In the genomic region with DNA sequence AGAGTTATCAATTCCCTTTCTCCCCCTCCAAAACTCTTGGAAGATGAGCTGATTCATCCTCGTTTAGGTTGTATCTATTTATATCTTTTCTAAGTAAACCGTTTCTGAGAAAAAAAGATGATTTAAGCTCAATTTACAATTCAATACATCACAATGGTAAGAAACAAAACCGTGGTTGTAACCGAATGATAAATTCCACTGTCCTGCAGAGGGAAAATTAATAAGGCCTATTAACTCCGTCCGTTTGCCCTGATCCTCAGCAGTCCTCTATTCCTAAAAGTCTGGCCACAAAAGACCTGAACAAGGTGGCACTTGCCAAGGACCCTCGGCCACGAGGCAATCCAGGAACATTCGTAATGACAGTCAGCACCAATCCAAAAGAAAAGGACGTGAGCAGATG, we compare ENCODE assay signal across 1 cellular context.
TF ChIP-seq lines count a peak whose summit lies in the region.

No MANE protein-coding gene starts in this region.

TF ChIP-seq in SK-N-SH, 30 proteins besides CTCF, POLR2A, EP300 and RAD21 (continued from another document):
- TF ChIP-seq, protein P1, sequence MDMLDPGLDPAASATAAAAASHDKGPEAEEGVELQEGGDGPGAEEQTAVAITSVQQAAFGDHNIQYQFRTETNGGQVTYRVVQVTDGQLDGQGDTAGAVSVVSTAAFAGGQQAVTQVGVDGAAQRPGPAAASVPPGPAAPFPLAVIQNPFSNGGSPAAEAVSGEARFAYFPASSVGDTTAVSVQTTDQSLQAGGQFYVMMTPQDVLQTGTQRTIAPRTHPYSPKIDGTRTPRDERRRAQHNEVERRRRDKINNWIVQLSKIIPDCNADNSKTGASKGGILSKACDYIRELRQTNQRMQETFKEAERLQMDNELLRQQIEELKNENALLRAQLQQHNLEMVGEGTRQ (IDR thresholded peaks at IDR 0.05; ENCODE audit: borderline replicate concordance, low read depth, low read length), result no peak
- no peak for TF ChIP-seq YY1 (IDR thresholded peaks at IDR 0.05; ENCODE audit: low read depth)
- TF ChIP-seq FOXJ3 (CRISPR knock-in tag; IDR thresholded peaks at IDR 0.05), result no peak
- TF ChIP-seq MAX (IDR thresholded peaks at IDR 0.05; ENCODE audit: low read depth), result no peak
- no peak for TF ChIP-seq POLR2AphosphoS5 (IDR thresholded peaks at IDR 0.05; ENCODE audit: low read depth, low read length)
- TF ChIP-seq, protein P2, sequence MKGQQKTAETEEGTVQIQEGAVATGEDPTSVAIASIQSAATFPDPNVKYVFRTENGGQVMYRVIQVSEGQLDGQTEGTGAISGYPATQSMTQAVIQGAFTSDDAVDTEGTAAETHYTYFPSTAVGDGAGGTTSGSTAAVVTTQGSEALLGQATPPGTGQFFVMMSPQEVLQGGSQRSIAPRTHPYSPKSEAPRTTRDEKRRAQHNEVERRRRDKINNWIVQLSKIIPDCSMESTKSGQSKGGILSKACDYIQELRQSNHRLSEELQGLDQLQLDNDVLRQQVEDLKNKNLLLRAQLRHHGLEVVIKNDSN (IDR thresholded peaks at IDR 0.05; ENCODE audit: borderline replicate concordance, low read depth), result no peak
TF ChIP-seq in SK-N-SH: peak in this region for 0.
